Comparison of ENCODE assay signal across 18 cellular contexts in genomic region chr11:71615003-71615402, GRCh38. TPM values are rescaled to one million over a fixed set of nuclear protein-coding genes. Genes with fewer than 3 reads are reported as not detected.
"Had no signal": no experiment of that assay in that cellular context is flagged by ENCODE, and none has a peak within 500 bp of the region (broad histone marks: within the 10 kb centered on the region; RNA-seq: fewer than 3 reads in every experiment).

No MANE protein-coding gene starts in this region.

RNA-seq across cellular contexts. Expression of gene KRTAP5-11, which starts 32.3 kb away (rescaled TPM):
- total RNA-seq: activated B cell treated with CpG ODN at 0.5 μM for 24 hours; activated CD4-positive, alpha-beta T cell treated with anti-CD3 and anti-CD28 coated beads for 36 hours; activated naive CD4-positive, alpha-beta T cell treated with anti-CD3 and anti-CD28 coated beads, Interleukin-2, amount 50 U/mL, for 72 hours; activated T-helper 17 cell treated with anti-CD3 and anti-CD28 coated beads, Interleukin-2, amount 50 U/mL, for 72 hours; aorta; dermis microvascular lymphatic vessel endothelial cell; esophagus squamous epithelium; heart left ventricle; left lung; lung microvascular endothelial cell; mesothelial cell of epicardium; natural killer cell; osteoblast; psoas muscle; right cardiac atrium; T-helper 1 cell treated with Interleukin-12 subunit alpha and Interleukin-12 subunit beta and Interleukin-4 antibody, amounts not matched to agents 30 ng/mL and 1 ng/mL, for 36 hours; vagina had no signal
- polyA plus RNA-seq: adipose tissue, aorta, heart left ventricle, psoas muscle, right cardiac atrium had no signal

RNA-seq across cellular contexts. Expression of gene KRTAP5-10, which starts 49.6 kb away (rescaled TPM):
- total RNA-seq: activated CD4-positive, alpha-beta T cell treated with anti-CD3 and anti-CD28 coated beads for 36 hours; activated naive CD4-positive, alpha-beta T cell treated with anti-CD3 and anti-CD28 coated beads, Interleukin-2, amount 50 U/mL, for 72 hours; activated T-helper 17 cell treated with anti-CD3 and anti-CD28 coated beads, Interleukin-2, amount 50 U/mL, for 72 hours; aorta; dermis microvascular lymphatic vessel endothelial cell; esophagus squamous epithelium; heart left ventricle; left lung; natural killer cell; psoas muscle; right cardiac atrium; T-helper 1 cell treated with Interleukin-12 subunit alpha and Interleukin-12 subunit beta and Interleukin-4 antibody, amounts not matched to agents 30 ng/mL and 1 ng/mL, for 36 hours; vagina had no signal
- polyA plus RNA-seq: adipose tissue, heart left ventricle, psoas muscle, right cardiac atrium had no signal
